Comparison of ENCODE assay signal across 10 cellular contexts in the genomic region with DNA sequence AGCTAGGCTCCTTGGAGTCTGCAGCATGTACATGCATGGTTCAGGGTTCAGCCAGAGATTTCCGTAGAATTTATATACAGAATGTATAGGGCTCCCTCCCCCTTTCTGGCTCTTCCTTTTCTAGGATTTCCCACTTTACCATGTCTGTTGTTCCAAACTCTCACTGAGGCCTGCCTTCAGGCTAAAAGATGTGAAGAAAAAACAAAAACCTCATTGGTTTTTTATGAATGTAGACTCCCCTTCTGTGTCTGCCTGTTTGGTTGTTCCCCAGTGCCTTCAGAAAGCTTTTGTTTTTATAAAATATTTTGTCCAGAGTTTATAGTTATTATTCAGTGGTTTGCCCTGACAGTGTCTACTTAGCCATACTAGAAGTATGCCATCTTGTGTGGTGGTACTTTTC. TPM values are rescaled to one million over a fixed set of nuclear protein-coding genes. Genes with fewer than 3 reads are reported as not detected.
DNase-seq lines count a peak whose midpoint lies in the region; ATAC-seq and TF ChIP-seq lines count a peak whose summit lies in the region.
"Had no signal": no experiment of that assay in that cellular context is flagged by ENCODE, and none has a peak within 500 bp of the region (broad histone marks: within the 10 kb centered on the region; RNA-seq: fewer than 3 reads in every experiment).

No MANE protein-coding gene starts in this region.

- peak overlapping the region; percentile 90 for H3K4me3 Mint-ChIP-seq in WTC11

- ATAC-seq in WTC11 (no peak), HG03457 (IDR thresholded peaks at IDR 0.05; ENCODE audit: unreplicated experiment) (no peak)

- TF ChIP-seq CTCF in HEK293 (tag by site-specific recombination; IDR thresholded peaks at IDR 0.05) (no peak), WTC11 (IDR thresholded peaks at IDR 0.05) (no peak), fibroblast of the aortic adventitia (IDR thresholded peaks at IDR 0.05; ENCODE audit: insufficient read depth, low read length) (no peak), Peyer's patch (IDR thresholded peaks at IDR 0.05) (no peak)

- POLR2A ChIA-PET in HEK293 (lab: Yijun Ruan, JAX) (no interaction called here), WTC11 (lab: Charles Lee) (no interaction called here)

- peak overlapping the region; percentile 46; the same call in 1 of the 2 replicates for H3K27ac ChIP-seq in HEK293 (ENCODE audit: extremely low read depth, low read depth, low read length)
- H3K27ac ChIP-seq in Peyer's patch, result peak overlapping the region in 1 of 4 donors; percentile 7

- peak overlapping the region; percentile 96 for H3K9ac ChIP-seq in skeletal muscle satellite cell (ENCODE audit: low read depth, low read length)

- no peaks in the 10 kb centered on the region; the same call in 1 of the 2 replicates for H3K27me3 Mint-ChIP-seq in WTC11 (ENCODE audit: low read depth)

- peak overlapping the region; percentile 89 for H3K4me2 ChIP-seq in skeletal muscle satellite cell (ENCODE audit: low read length)

- H3K4me1 ChIP-seq in HEK293 (ENCODE audit: control insufficient read depth, insufficient read depth, low read length) (peaks cover 41% of the 10 kb centered on the region; the same call in 1 of the 2 replicates), skeletal muscle satellite cell (ENCODE audit: control insufficient read depth, insufficient read depth, low read length) (peaks cover 63% of the 10 kb centered on the region), Peyer's patch (peaks cover 0 to 70% (median 18%) of the 10 kb centered on the region in 4 donors)

- TF ChIP-seq POLR2A in Peyer's patch (IDR thresholded peaks at IDR 0.05), result no peak

- no peaks in the 10 kb centered on the region for H3K36me3 Mint-ChIP-seq in WTC11

- DNase-seq in WTC11 (ENCODE audit: low spot score), result no peak
- DNase-seq in fibroblast of the aortic adventitia (ENCODE audit: low read depth), result no peak
- no peak for DNase-seq in mucosa of gallbladder (ENCODE audit: low spot score)
- DNase-seq in DMS153 treated with DMSO at 0.1 percent for 48 hours (lab: John Stamatoyannopoulos, UW; ENCODE audit: unreplicated experiment), result no peak
- no peak for DNase-seq in Peyer's patch
- DNase-seq: NCI-H1417 treated with DMSO at 0.1 percent for 48 hours, T-helper 9 cell had no signal

- CTCF ChIA-PET in HEK293 (lab: Yijun Ruan, JAX), result interaction anchor here (1.1 to 1.3 kb wide), 2 partner anchors 31 to 33 kb away, joined by 4 read pairs; no protein-coding TSS in a partner anchor
- CTCF ChIA-PET in WTC11 (lab: Charles Lee), result interaction anchor here (1.5 kb wide), 1 partner anchor 33 kb away, joined by 4 read pairs; no protein-coding TSS in a partner anchor

- H3K27ac Mint-ChIP-seq in WTC11, result peak overlapping the region; percentile 90

- H3K9me3 ChIP-seq in HEK293 (ENCODE audit: control insufficient read depth, insufficient read depth, low read depth, low read length) (no peaks in the 10 kb centered on the region), skeletal muscle satellite cell (replicated peaks; ENCODE audit: low read length) (no peaks in the 10 kb centered on the region), Peyer's patch (no peaks in the 10 kb centered on the region)

- H3K9me3 Mint-ChIP-seq in WTC11, result no peaks in the 10 kb centered on the region

- H3K4me1 Mint-ChIP-seq in WTC11, result peaks cover 74% of the 10 kb centered on the region

- no peak overlapping the region for H3K4me3 ChIP-seq in HEK293 (ENCODE audit: low read depth, low read length)
- peak overlapping the region; percentile 87 for H3K4me3 ChIP-seq in fibroblast of the aortic adventitia (ENCODE audit: low read depth, low read length)
- peak overlapping the region; percentile 81 for H3K4me3 ChIP-seq in skeletal muscle satellite cell (ENCODE audit: low read length)
- H3K4me3 ChIP-seq in Peyer's patch, result peak overlapping the region in 2 of 4 donors; percentile 67 to 78

- H3K36me3 ChIP-seq in HEK293 (ENCODE audit: control insufficient read depth in 2 of 2, insufficient read depth in 1 of 2, low read length in 2 of 2) (peaks cover 0 to 7% of the 10 kb centered on the region in 2 experiments; a peak in 1 of 3 replicates), skeletal muscle satellite cell (ENCODE audit: insufficient read depth, low read length) (peaks cover 3% of the 10 kb centered on the region), Peyer's patch (no peaks in the 10 kb centered on the region)

- H3K27me3 ChIP-seq in skeletal muscle satellite cell (ENCODE audit: control insufficient read depth, insufficient read depth, low read length) (no peaks in the 10 kb centered on the region), Peyer's patch (no peaks in the 10 kb centered on the region)

TF ChIP-seq in HEK293, 187 proteins besides CTCF, POLR2A, EP300 and RAD21:
- TF ChIP-seq, protein P1, sequence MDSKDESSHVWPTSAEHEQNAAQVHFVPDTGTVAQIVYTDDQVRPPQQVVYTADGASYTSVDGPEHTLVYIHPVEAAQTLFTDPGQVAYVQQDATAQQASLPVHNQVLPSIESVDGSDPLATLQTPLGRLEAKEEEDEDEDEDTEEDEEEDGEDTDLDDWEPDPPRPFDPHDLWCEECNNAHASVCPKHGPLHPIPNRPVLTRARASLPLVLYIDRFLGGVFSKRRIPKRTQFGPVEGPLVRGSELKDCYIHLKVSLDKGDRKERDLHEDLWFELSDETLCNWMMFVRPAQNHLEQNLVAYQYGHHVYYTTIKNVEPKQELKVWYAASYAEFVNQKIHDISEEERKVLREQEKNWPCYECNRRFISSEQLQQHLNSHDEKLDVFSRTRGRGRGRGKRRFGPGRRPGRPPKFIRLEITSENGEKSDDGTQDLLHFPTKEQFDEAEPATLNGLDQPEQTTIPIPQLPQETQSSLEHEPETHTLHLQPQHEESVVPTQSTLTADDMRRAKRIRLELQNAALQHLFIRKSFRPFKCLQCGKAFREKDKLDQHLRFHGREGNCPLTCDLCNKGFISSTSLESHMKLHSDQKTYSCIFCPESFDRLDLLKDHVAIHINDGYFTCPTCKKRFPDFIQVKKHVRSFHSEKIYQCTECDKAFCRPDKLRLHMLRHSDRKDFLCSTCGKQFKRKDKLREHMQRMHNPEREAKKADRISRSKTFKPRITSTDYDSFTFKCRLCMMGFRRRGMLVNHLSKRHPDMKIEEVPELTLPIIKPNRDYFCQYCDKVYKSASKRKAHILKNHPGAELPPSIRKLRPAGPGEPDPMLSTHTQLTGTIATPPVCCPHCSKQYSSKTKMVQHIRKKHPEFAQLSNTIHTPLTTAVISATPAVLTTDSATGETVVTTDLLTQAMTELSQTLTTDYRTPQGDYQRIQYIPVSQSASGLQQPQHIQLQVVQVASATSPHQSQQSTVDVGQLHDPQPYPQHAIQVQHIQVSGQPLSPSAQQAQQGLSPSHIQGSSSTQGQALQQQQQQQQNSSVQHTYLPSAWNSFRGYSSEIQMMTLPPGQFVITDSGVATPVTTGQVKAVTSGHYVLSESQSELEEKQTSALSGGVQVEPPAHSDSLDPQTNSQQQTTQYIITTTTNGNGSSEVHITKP (tag by site-specific recombination; IDR thresholded peaks at IDR 0.05), result peak; percentile 52
- TF ChIP-seq ZNF391 (tag by site-specific recombination; IDR thresholded peaks at IDR 0.05; ENCODE audit: borderline replicate concordance, low read depth) (no peak), ZNF549 (tag by site-specific recombination; IDR thresholded peaks at IDR 0.05) (no peak), EGR2 (tag by site-specific recombination; IDR thresholded peaks at IDR 0.05; ENCODE audit: low read depth) (no peak), SCRT2 (tag by site-specific recombination; IDR thresholded peaks at IDR 0.05) (no peak), ZNF791 (tag by site-specific recombination; IDR thresholded peaks at IDR 0.05) (no peak)

TF ChIP-seq in WTC11, 78 proteins besides CTCF, POLR2A, EP300 and RAD21 (continues in another document):
- TF ChIP-seq ATF6 (CRISPR knock-in tag; IDR thresholded peaks at IDR 0.05) (no peak), TP53 (CRISPR knock-in tag; IDR thresholded peaks at IDR 0.05) (no peak), FOXP4 (CRISPR knock-in tag; IDR thresholded peaks at IDR 0.05) (no peak), ZBTB21 (CRISPR knock-in tag; IDR thresholded peaks at IDR 0.05; ENCODE audit: borderline replicate concordance) (no peak)

RNA-seq across cellular contexts. Expression of gene NDUFV2, which starts 3.6 kb away (rescaled TPM):
- total RNA-seq in WTC11 (2021) (165 to 192 TPM (median 167 TPM) in 3 replicates), fibroblast of the aortic adventitia (ENCODE audit: low replicate concordance) (135 and 137 TPM in 2 replicates), mucosa of gallbladder (106 TPM), Peyer's patch (100 to 1,000 TPM in 2 of 4 donors, 10 to 100 TPM in 2; 83.3 to 132 (median 106) TPM)
- 150 and 225 TPM in 2 replicates for total RNA-seq in skeletal muscle satellite cell (2012; rRNA removed)

RNA-seq across cellular contexts. Expression of gene ANKRD12, which starts 30.5 kb away (rescaled TPM):
- total RNA-seq in WTC11 (2021) (42.2 to 44.7 TPM (median 43.4 TPM) in 3 replicates), fibroblast of the aortic adventitia (ENCODE audit: low replicate concordance) (35.3 and 66.2 TPM in 2 replicates), mucosa of gallbladder (62.8 TPM), Peyer's patch (100 to 1,000 TPM in 1 of 4 donors, 10 to 100 TPM in 3; 39.9 to 172 (median 58.9) TPM)
- total RNA-seq in skeletal muscle satellite cell (2012; rRNA removed), result 15.1 and 17.5 TPM in 2 replicates
